ENCODE assay signal across 8 cellular contexts in genomic region chr20:51220293-51220706, GRCh38.
DNase-seq lines count a peak whose midpoint lies in the region; ATAC-seq and TF ChIP-seq lines count a peak whose summit lies in the region.

No MANE protein-coding gene starts in this region.

- no peaks in the 10 kb centered on the region for H3K36me3 ChIP-seq in Peyer's patch

- no peak overlapping the region for H3K4me3 ChIP-seq in Peyer's patch
- no peak overlapping the region for H3K4me3 ChIP-seq in right cardiac atrium (ENCODE audit: low read length)

- ATAC-seq in right cardiac atrium (peak in 1 of 2 donors; percentile 38), HG03045 (IDR thresholded peaks at IDR 0.05; ENCODE audit: unreplicated experiment) (no peak)

- H3K27me3 ChIP-seq in Peyer's patch = no peaks in the 10 kb centered on the region
- no peaks in the 10 kb centered on the region for H3K27me3 ChIP-seq in right cardiac atrium (ENCODE audit: control insufficient read depth, insufficient read depth)

- H3K27ac ChIP-seq in Peyer's patch (no peak overlapping the region), right cardiac atrium (ENCODE audit: low read length) (no peak overlapping the region)

- no peak for TF ChIP-seq POLR2A in Peyer's patch (IDR thresholded peaks at IDR 0.05)

- intact Hi-C loops in right cardiac atrium (cut with DNase I) = loop anchor here in 1 of 4 donors (10.0 kb wide), 1 partner anchor 85 kb away; no protein-coding TSS in a partner anchor

- WGBS in right cardiac atrium = 24% methylated on average over 15 of the region's 15 CpGs

- no peaks in the 10 kb centered on the region for H3K4me1 ChIP-seq in Peyer's patch
- no peaks in the 10 kb centered on the region for H3K4me1 ChIP-seq in right cardiac atrium (ENCODE audit: control insufficient read depth, insufficient read depth, low read length)

- TF ChIP-seq CTCF in GM12873 (IDR thresholded peaks at IDR 0.05; ENCODE audit: insufficient read depth, low read depth, low read length, missing control alignments) (peak; percentile 95), Peyer's patch (IDR thresholded peaks at IDR 0.05) (peak in 5 of 6 experiments; percentile 10 to 70 (median 61))

- H3K9me3 ChIP-seq in Peyer's patch (peaks cover 0 to 15% (median 4%) of the 10 kb centered on the region in 4 donors), right cardiac atrium (ENCODE audit: control insufficient read depth, low read length) (peaks cover 6% of the 10 kb centered on the region)

- peak in 2 of 3 donors; percentile 62 to 63 for DNase-seq in Peyer's patch
- peak; percentile 7 to 35 (median 19) for DNase-seq in activated naive CD4-positive, alpha-beta T cell (lab: John Stamatoyannopoulos, UW)
- DNase-seq in right cardiac atrium = peak; percentile 34 to 68 (median 65)
- DNase-seq in stimulated activated CD4-positive, alpha-beta T cell treated with anti-CD3 and anti-CD28 coated beads, Interleukin-1b, Interleukin-23, amount 100 ng/mL, for 48 hours = peak; percentile 64
- DNase-seq in SW480 (ENCODE audit: low spot score) = no peak
- no peak for DNase-seq in NCI-H1048 (lab: John Stamatoyannopoulos, UW)

Comparison
In these comparisons a context has a peak if more than half of its experiments do, and no peak if none do; other contexts are left out.
1. DNase-seq: peak in Peyer's patch (2 of 3), activated naive CD4-positive, alpha-beta T cell (4 of 4), right cardiac atrium (3 of 3) and stimulated activated CD4-positive, alpha-beta T cell treated with anti-CD3 and anti-CD28 coated beads, Interleukin-1b, Interleukin-23, amount 100 ng/mL, for 48 hours (single experiment); none in SW480 (single experiment) and NCI-H1048 (single experiment).